13 cellular contexts compared by ENCODE assay signal in genomic region chr9:106717686-106718085, GRCh38.
DNase-seq lines count a peak whose midpoint lies in the region; ATAC-seq and TF ChIP-seq lines count a peak whose summit lies in the region.
"Had no signal": no experiment of that assay in that cellular context is flagged by ENCODE, and none has a peak within 500 bp of the region (broad histone marks: within the 10 kb centered on the region; RNA-seq: fewer than 3 reads in every experiment).

No MANE protein-coding gene starts in this region.

- H3K4me1 Mint-ChIP-seq in T-cell (no peaks in the 10 kb centered on the region), nephron progenitor cell (peaks cover 5% of the 10 kb centered on the region)
- H3K4me1 Mint-ChIP-seq: naive B cell had no signal

- peak overlapping the region; percentile 89 for H2BK5ac ChIP-seq in mesenchymal stem cell (ENCODE audit: low read depth, low read length, poor library complexity, severe bottlenecking)

- CTCF ChIA-PET in T-cell (lab: Charles Lee), result no interaction called here

- no peak overlapping the region for H2AK5ac ChIP-seq in mesenchymal stem cell (ENCODE audit: low read length, severe bottlenecking)

- ATAC-seq in T-cell (replicated peaks in 1 of 4) (no peak), GM19395 (IDR thresholded peaks at IDR 0.05; ENCODE audit: unreplicated experiment) (no peak)
- ATAC-seq: Right ventricle myocardium inferior had no signal

- no CpG with 5 or more reads among the region's 2 CpGs for WGBS in mesenchymal stem cell

- no peak overlapping the region for H3K4me3 ChIP-seq in mesenchymal stem cell (ENCODE audit: insufficient read depth in 1 of 2, low read depth in 1 of 2, low read length in 2 of 2)
- H3K4me3 ChIP-seq: testis had no signal

- H2BK12ac ChIP-seq in mesenchymal stem cell (ENCODE audit: low read length in 2 of 2), result no peak overlapping the region

- H3K9me3 ChIP-seq in mesenchymal stem cell (ENCODE audit: control insufficient read depth, low read length), result no peaks in the 10 kb centered on the region
- H3K9me3 ChIP-seq: testis had no signal

- H3K27ac ChIP-seq in mesenchymal stem cell (ENCODE audit: low read length, poor library complexity, severe bottlenecking), result peak overlapping the region; percentile 99
- H3K27ac ChIP-seq: testis had no signal

- no peak overlapping the region for H3K4ac ChIP-seq in mesenchymal stem cell (ENCODE audit: low read depth in 1 of 2, low read length in 2 of 2)

- H2BK15ac ChIP-seq in mesenchymal stem cell (ENCODE audit: low read depth, poor library complexity, severe bottlenecking), result no peak overlapping the region

- H3K36me3 ChIP-seq in mesenchymal stem cell (ENCODE audit: control insufficient read depth in 1 of 2, insufficient read depth in 2 of 2, low read depth in 1 of 2, low read length in 2 of 2), result no peaks in the 10 kb centered on the region

- H3K27me3 Mint-ChIP-seq in T-cell (no peaks in the 10 kb centered on the region), nephron progenitor cell (ENCODE audit: low read depth, poor library complexity) (no peaks in the 10 kb centered on the region)
- H3K27me3 Mint-ChIP-seq: activated CD4-positive, alpha-beta memory T cell treated with anti-CD3 and anti-CD28 coated beads for 36 hours had no signal

- H2AFZ ChIP-seq in mesenchymal stem cell (ENCODE audit: low read depth, low read length), result no peak overlapping the region

- peak overlapping the region; percentile 32 for H3K9ac ChIP-seq in mesenchymal stem cell (ENCODE audit: low read length)

- H2BK120ac ChIP-seq in mesenchymal stem cell (ENCODE audit: low read depth, low read length), result no peak overlapping the region

- H3K27me3 ChIP-seq in mesenchymal stem cell (ENCODE audit: control insufficient read depth in 1 of 2, insufficient read depth in 1 of 2, low read length in 2 of 2), result no peaks in the 10 kb centered on the region
- H3K27me3 ChIP-seq: testis had no signal

- H3K27ac Mint-ChIP-seq in T-cell (no peak overlapping the region), nephron progenitor cell (no peak overlapping the region)
- H3K27ac Mint-ChIP-seq: activated CD4-positive, alpha-beta memory T cell treated with anti-CD3 and anti-CD28 coated beads for 36 hours; naive B cell had no signal

- no peak overlapping the region for H4K91ac ChIP-seq in mesenchymal stem cell (ENCODE audit: low read length)

- POLR2A ChIA-PET in T-cell (lab: Charles Lee), result no interaction called here

- H3K4me1 ChIP-seq in mesenchymal stem cell (ENCODE audit: control insufficient read depth, insufficient read depth, low read depth, low read length), result no peaks in the 10 kb centered on the region

- peak overlapping the region; percentile 33 for H3K4me2 ChIP-seq in mesenchymal stem cell (ENCODE audit: low read length, poor library complexity, severe bottlenecking)

- no peaks in the 10 kb centered on the region for H3K79me1 ChIP-seq in mesenchymal stem cell (replicated peaks; ENCODE audit: low read length, poor library complexity, severe bottlenecking)

- no peak overlapping the region for H3K4me3 Mint-ChIP-seq in T-cell
- H3K4me3 Mint-ChIP-seq in nephron progenitor cell, result no peak overlapping the region
- H3K4me3 Mint-ChIP-seq: activated CD4-positive, alpha-beta memory T cell treated with anti-CD3 and anti-CD28 coated beads for 36 hours; naive B cell had no signal

- H3K36me3 Mint-ChIP-seq in T-cell (no peaks in the 10 kb centered on the region), nephron progenitor cell (ENCODE audit: low read depth) (no peaks in the 10 kb centered on the region)
- H3K36me3 Mint-ChIP-seq: activated CD4-positive, alpha-beta memory T cell treated with anti-CD3 and anti-CD28 coated beads for 36 hours; naive B cell had no signal

- no peak overlapping the region for H4K8ac ChIP-seq in mesenchymal stem cell (ENCODE audit: low read length)

- no peak overlapping the region for H3K14ac ChIP-seq in mesenchymal stem cell (ENCODE audit: low read length in 2 of 2)

- no peak overlapping the region for H3K23ac ChIP-seq in mesenchymal stem cell (ENCODE audit: low read length in 2 of 2)

- TF ChIP-seq CTCF in AG09319 (IDR thresholded peaks at IDR 0.05; ENCODE audit: low read depth, low read length) (no peak; the same call in none of the 2 replicates), nephron progenitor cell (IDR thresholded peaks at IDR 0.05) (no peak)

- H3K9me3 Mint-ChIP-seq in T-cell (peaks cover 0 to 5% (median 3%) of the 10 kb centered on the region in 3 donors), nephron progenitor cell (no peaks in the 10 kb centered on the region)

- DNase-seq in AG09319 (ENCODE audit: extremely low read depth, low read depth) (peak; percentile 1), LHCN-M2 (ENCODE audit: low read depth) (peak; percentile 82), dermis blood vessel endothelial cell (peak; percentile 14), mesenchymal stem cell (peak; percentile 82), T-cell (no peak), nephron progenitor cell (no peak), mesenteric fat pad (ENCODE audit: low spot score) (no peak)
- DNase-seq: activated CD4-positive, alpha-beta memory T cell treated with anti-CD3 and anti-CD28 coated beads for 36 hours; naive B cell; NCI-H1930; testis had no signal

- no peak overlapping the region for H3K18ac ChIP-seq in mesenchymal stem cell (ENCODE audit: low read depth in 1 of 2, low read length in 2 of 2)

Comparison
In these comparisons a context has a peak if more than half of its experiments do, and no peak if none do; other contexts are left out.
1. DNase-seq: peak in AG09319 (single experiment), LHCN-M2 (single experiment), dermis blood vessel endothelial cell (single experiment) and mesenchymal stem cell (single experiment); none in T-cell (0 of 34), nephron progenitor cell (single experiment) and mesenteric fat pad (single experiment).